In genomic region chr6:3742426-3743344, GRCh38 we compare ENCODE assay signal across 1 cellular context.
TF ChIP-seq lines count a peak whose summit lies in the region.

No MANE protein-coding gene starts in this region.

TF ChIP-seq in K562, 482 proteins besides CTCF, POLR2A, EP300 and RAD21 (continued from another document):
- no peak for TF ChIP-seq RREB1 (CRISPR knock-in tag; IDR thresholded peaks at IDR 0.05)
- TF ChIP-seq KDM2B (CRISPR knock-in tag; IDR thresholded peaks at IDR 0.05) = 0 out of 2 replicates have a peak, but pooled peaks have one; percentile 36
- TF ChIP-seq CREM (IDR thresholded peaks at IDR 0.05; ENCODE audit: low read depth) = peak; percentile 49; the same call in 1 of the 2 replicates
- TF ChIP-seq ZNF717 (CRISPR knock-in tag; IDR thresholded peaks at IDR 0.05) = no peak
- TF ChIP-seq, protein P1, sequence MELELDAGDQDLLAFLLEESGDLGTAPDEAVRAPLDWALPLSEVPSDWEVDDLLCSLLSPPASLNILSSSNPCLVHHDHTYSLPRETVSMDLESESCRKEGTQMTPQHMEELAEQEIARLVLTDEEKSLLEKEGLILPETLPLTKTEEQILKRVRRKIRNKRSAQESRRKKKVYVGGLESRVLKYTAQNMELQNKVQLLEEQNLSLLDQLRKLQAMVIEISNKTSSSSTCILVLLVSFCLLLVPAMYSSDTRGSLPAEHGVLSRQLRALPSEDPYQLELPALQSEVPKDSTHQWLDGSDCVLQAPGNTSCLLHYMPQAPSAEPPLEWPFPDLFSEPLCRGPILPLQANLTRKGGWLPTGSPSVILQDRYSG (tag; conservative IDR thresholded peaks at IDR 0.05; ENCODE audit: low read depth) = no peak
- TF ChIP-seq RCOR1 (IDR thresholded peaks at IDR 0.05; ENCODE audit: borderline replicate concordance in 1 of 2, low read depth in 2 of 2, low read length in 2 of 2) = 0 out of 4 replicates have a peak, but pooled peaks of 1 of the 2 experiments have one; percentile 14
- TF ChIP-seq XRCC5 (IDR thresholded peaks at IDR 0.05; ENCODE audit: low read depth, low read length) = 0 out of 2 replicates have a peak, but pooled peaks have one; percentile 70
- peak in 2 of 3 experiments; percentile 27 to 55 for TF ChIP-seq YY1 (IDR thresholded peaks at IDR 0.05; ENCODE audit: borderline replicate concordance in 1 of 3, control insufficient read depth in 1 of 3, extremely low read depth in 1 of 3, insufficient read depth in 3 of 3, insufficient read length in 1 of 3, insufficient replicate concordance in 2 of 3, low read depth in 1 of 3, low read length in 2 of 3)
- TF ChIP-seq PCBP2 (IDR thresholded peaks at IDR 0.05; ENCODE audit: low read depth, low read length, poor library complexity, severe bottlenecking) = no peak
- no peak for TF ChIP-seq PRMT5 (CRISPR knock-in tag; IDR thresholded peaks at IDR 0.05)
- TF ChIP-seq, protein P2, sequence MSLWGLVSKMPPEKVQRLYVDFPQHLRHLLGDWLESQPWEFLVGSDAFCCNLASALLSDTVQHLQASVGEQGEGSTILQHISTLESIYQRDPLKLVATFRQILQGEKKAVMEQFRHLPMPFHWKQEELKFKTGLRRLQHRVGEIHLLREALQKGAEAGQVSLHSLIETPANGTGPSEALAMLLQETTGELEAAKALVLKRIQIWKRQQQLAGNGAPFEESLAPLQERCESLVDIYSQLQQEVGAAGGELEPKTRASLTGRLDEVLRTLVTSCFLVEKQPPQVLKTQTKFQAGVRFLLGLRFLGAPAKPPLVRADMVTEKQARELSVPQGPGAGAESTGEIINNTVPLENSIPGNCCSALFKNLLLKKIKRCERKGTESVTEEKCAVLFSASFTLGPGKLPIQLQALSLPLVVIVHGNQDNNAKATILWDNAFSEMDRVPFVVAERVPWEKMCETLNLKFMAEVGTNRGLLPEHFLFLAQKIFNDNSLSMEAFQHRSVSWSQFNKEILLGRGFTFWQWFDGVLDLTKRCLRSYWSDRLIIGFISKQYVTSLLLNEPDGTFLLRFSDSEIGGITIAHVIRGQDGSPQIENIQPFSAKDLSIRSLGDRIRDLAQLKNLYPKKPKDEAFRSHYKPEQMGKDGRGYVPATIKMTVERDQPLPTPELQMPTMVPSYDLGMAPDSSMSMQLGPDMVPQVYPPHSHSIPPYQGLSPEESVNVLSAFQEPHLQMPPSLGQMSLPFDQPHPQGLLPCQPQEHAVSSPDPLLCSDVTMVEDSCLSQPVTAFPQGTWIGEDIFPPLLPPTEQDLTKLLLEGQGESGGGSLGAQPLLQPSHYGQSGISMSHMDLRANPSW (CRISPR knock-in tag; IDR thresholded peaks at IDR 0.05) = no peak
- peak; percentile 62; the same call in 1 of the 2 replicates for TF ChIP-seq MYC (IDR thresholded peaks at IDR 0.05; ENCODE audit: low read depth, low read length)
- no peak for TF ChIP-seq MYC (CRISPR knock-in tag; IDR thresholded peaks at IDR 0.05; ENCODE audit: borderline replicate concordance, low read depth)
- TF ChIP-seq ZNF124 (CRISPR knock-in tag; IDR thresholded peaks at IDR 0.05) = no peak
- 0 out of 2 replicates have a peak, but pooled peaks have one; percentile 41 for TF ChIP-seq KLF16 (IDR thresholded peaks at IDR 0.05)
- TF ChIP-seq ETV5 (CRISPR knock-in tag; IDR thresholded peaks at IDR 0.05; ENCODE audit: low read depth) = peak; percentile 47; the same call in 1 of the 2 replicates
- TF ChIP-seq, protein P3, sequence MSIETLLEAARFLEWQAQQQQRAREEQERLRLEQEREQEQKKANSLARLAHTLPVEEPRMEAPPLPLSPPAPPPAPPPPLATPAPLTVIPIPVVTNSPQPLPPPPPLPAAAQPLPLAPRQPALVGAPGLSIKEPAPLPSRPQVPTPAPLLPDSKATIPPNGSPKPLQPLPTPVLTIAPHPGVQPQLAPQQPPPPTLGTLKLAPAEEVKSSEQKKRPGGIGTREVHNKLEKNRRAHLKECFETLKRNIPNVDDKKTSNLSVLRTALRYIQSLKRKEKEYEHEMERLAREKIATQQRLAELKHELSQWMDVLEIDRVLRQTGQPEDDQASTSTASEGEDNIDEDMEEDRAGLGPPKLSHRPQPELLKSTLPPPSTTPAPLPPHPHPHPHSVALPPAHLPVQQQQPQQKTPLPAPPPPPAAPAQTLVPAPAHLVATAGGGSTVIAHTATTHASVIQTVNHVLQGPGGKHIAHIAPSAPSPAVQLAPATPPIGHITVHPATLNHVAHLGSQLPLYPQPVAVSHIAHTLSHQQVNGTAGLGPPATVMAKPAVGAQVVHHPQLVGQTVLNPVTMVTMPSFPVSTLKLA (conservative IDR thresholded peaks at IDR 0.05) = no peak
- no peak for TF ChIP-seq ZNF445 (CRISPR knock-in tag; IDR thresholded peaks at IDR 0.05; ENCODE audit: low read depth)
- TF ChIP-seq, protein P4, sequence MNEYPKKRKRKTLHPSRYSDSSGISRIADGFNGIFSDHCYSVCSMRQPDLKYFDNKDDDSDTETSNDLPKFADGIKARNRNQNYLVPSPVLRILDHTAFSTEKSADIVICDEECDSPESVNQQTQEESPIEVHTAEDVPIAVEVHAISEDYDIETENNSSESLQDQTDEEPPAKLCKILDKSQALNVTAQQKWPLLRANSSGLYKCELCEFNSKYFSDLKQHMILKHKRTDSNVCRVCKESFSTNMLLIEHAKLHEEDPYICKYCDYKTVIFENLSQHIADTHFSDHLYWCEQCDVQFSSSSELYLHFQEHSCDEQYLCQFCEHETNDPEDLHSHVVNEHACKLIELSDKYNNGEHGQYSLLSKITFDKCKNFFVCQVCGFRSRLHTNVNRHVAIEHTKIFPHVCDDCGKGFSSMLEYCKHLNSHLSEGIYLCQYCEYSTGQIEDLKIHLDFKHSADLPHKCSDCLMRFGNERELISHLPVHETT (CRISPR knock-in tag; conservative IDR thresholded peaks at IDR 0.05 in 1 of 2, IDR thresholded peaks at IDR 0.05 in 1 of 2) = no peak
- TF ChIP-seq CXXC5 (CRISPR knock-in tag; IDR thresholded peaks at IDR 0.05) = peak; percentile 64
TF ChIP-seq in K562: peak in this region for 36.
